Comparison of ENCODE assay signal across 26 cellular contexts in the genomic region with DNA sequence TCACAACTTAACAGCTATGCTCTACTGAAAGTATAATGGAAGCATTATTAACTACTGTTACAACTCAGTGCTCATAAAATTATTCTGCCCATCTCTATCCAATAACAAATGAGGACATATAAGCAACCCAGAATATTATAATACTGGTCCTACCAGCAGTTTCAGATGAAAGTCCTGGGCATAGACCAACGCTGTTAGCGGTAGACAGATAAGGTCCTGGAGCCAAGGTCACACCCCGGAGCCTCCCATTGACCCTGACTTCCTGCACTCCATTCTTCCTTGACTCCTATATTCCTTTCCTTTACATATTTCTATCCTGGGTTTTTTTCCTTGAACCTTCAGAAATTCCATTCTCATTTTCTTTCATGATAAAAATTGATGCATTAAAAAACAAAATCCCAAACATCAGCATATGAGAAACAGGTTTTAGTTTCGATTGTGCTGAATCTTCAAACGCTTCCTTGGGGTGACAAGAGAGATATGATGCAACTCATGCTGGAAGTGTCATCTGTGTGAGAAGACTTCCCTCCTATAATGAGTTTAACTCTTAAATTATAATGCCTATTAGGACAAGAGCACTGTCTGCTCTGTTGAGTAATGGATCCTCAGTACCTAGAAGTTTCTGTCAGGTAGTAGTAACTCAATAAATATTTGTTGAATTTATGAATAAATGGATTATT.
"Had no signal": no experiment of that assay in that cellular context is flagged by ENCODE, and none has a peak within 500 bp of the region (broad histone marks: within the 10 kb centered on the region; RNA-seq: fewer than 3 reads in every experiment).

No MANE protein-coding gene starts in this region.

- H3K4me3 Mint-ChIP-seq: activated B cell treated with CpG ODN at 0.5 μM for 24 hours; activated CD4-positive, alpha-beta T cell treated with anti-CD3 and anti-CD28 coated beads, Interleukin-2, amount 10 ng/mL, durations not matched to agents 24 days and 14 days; activated CD8-positive, alpha-beta memory T cell treated with anti-CD3 and anti-CD28 coated beads, Interleukin-2, amount 10 ng/mL, durations not matched to agents 7 days and 5 days; activated naive CD4-positive, alpha-beta T cell treated with anti-CD3 and anti-CD28 coated beads for 36 hours; activated naive CD8-positive, alpha-beta T cell; activated T-cell treated with anti-CD3 and anti-CD28 coated beads, Interleukin-2, amount 50 U/mL, for 24 hours; activated T-helper 17 cell treated with anti-CD3 and anti-CD28 coated beads, Interleukin-2, amount 50 U/mL, for 72 hours; brain; central memory CD8-positive, alpha-beta T cell; IgD-negative memory B cell; T-helper 17 cell had no signal

- H3K27ac Mint-ChIP-seq: activated B cell treated with CpG ODN at 0.5 μM for 24 hours; activated CD4-positive, alpha-beta T cell treated with anti-CD3 and anti-CD28 coated beads, Interleukin-2, amount 10 ng/mL, durations not matched to agents 24 days and 14 days; activated CD8-positive, alpha-beta memory T cell treated with anti-CD3 and anti-CD28 coated beads, Interleukin-2, amount 10 ng/mL, durations not matched to agents 7 days and 5 days; activated naive CD4-positive, alpha-beta T cell treated with anti-CD3 and anti-CD28 coated beads for 36 hours; activated naive CD8-positive, alpha-beta T cell; activated T-cell treated with anti-CD3 and anti-CD28 coated beads, Interleukin-2, amount 50 U/mL, for 24 hours; activated T-helper 17 cell treated with anti-CD3 and anti-CD28 coated beads, Interleukin-2, amount 50 U/mL, for 72 hours; brain; IgD-negative memory B cell; T-helper 17 cell had no signal

- ATAC-seq: activated CD8-positive, alpha-beta memory T cell treated with anti-CD3 and anti-CD28 coated beads, Interleukin-2, amount 10 ng/mL, durations not matched to agents 7 days and 5 days; activated T-helper 17 cell treated with anti-CD3 and anti-CD28 coated beads, Interleukin-2, amount 50 U/mL, for 72 hours; PC-3; T-helper 17 cell had no signal

- H3K36me3 Mint-ChIP-seq: activated CD8-positive, alpha-beta memory T cell treated with anti-CD3 and anti-CD28 coated beads, Interleukin-2, amount 10 ng/mL, durations not matched to agents 7 days and 5 days; activated naive CD8-positive, alpha-beta T cell; brain; IgD-negative memory B cell had no signal

- H3K9ac ChIP-seq: KMS-11 had no signal

- H3K4me2 ChIP-seq: KMS-11 had no signal

- H3K27me3 Mint-ChIP-seq: activated B cell treated with CpG ODN at 0.5 μM for 24 hours; activated CD4-positive, alpha-beta T cell treated with anti-CD3 and anti-CD28 coated beads, Interleukin-2, amount 10 ng/mL, durations not matched to agents 24 days and 14 days; activated CD8-positive, alpha-beta memory T cell treated with anti-CD3 and anti-CD28 coated beads, Interleukin-2, amount 10 ng/mL, durations not matched to agents 7 days and 5 days; activated naive CD8-positive, alpha-beta T cell; activated T-cell treated with anti-CD3 and anti-CD28 coated beads, Interleukin-2, amount 50 U/mL, for 24 hours; activated T-helper 17 cell treated with anti-CD3 and anti-CD28 coated beads, Interleukin-2, amount 50 U/mL, for 72 hours; central memory CD8-positive, alpha-beta T cell; IgD-negative memory B cell; T-helper 17 cell had no signal

- DNase-seq: activated B cell treated with CpG ODN at 0.5 μM for 24 hours; activated CD4-positive, alpha-beta T cell treated with anti-CD3 and anti-CD28 coated beads for 1 hour; activated CD4-positive, alpha-beta T cell treated with anti-CD3 and anti-CD28 coated beads, Interleukin-2, amount 10 ng/mL, durations not matched to agents 24 days and 14 days; activated CD4-positive, alpha-beta T cell treated with anti-CD3 and anti-CD28 coated beads, Interleukin-2, amount 50 U/mL, for 48 hours; activated CD8-positive, alpha-beta memory T cell treated with anti-CD3 and anti-CD28 coated beads, Interleukin-2, amount 10 ng/mL, durations not matched to agents 7 days and 5 days; activated gamma-delta T cell; activated naive CD4-positive, alpha-beta T cell treated with anti-CD3 and anti-CD28 coated beads for 36 hours; activated T-cell treated with anti-CD3 and anti-CD28 coated beads, Interleukin-2, amount 50 U/mL, for 24 hours; amygdala; NCI-H1092 treated with DMSO at 0.1 percent for 48 hours; NCI-H1436; NCI-H187; NCI-H2171; NCI-H226; NCI-H526; NCI-H82; PC-3; SHP77; T-helper 17 cell; T-helper 9 cell had no signal

- H3K27ac ChIP-seq: KMS-11 had no signal

- H3K4me1 Mint-ChIP-seq: activated B cell treated with CpG ODN at 0.5 μM for 24 hours; activated CD4-positive, alpha-beta T cell treated with anti-CD3 and anti-CD28 coated beads, Interleukin-2, amount 10 ng/mL, durations not matched to agents 24 days and 14 days; activated CD8-positive, alpha-beta memory T cell treated with anti-CD3 and anti-CD28 coated beads, Interleukin-2, amount 10 ng/mL, durations not matched to agents 7 days and 5 days; activated T-helper 17 cell treated with anti-CD3 and anti-CD28 coated beads, Interleukin-2, amount 50 U/mL, for 72 hours; brain; central memory CD8-positive, alpha-beta T cell; IgD-negative memory B cell; T-helper 17 cell had no signal
